36 cellular contexts compared by ENCODE assay signal in genomic region chr1:247845011-247845692, GRCh38. TPM values are rescaled to one million over a fixed set of nuclear protein-coding genes. Genes with fewer than 3 reads are reported as not detected.
"Had no signal": no experiment of that assay in that cellular context is flagged by ENCODE, and none has a peak within 500 bp of the region (broad histone marks: within the 10 kb centered on the region; RNA-seq: fewer than 3 reads in every experiment).

No MANE protein-coding gene starts in this region.

- H3K4me3 Mint-ChIP-seq: activated CD4-positive, alpha-beta memory T cell treated with anti-CD3 and anti-CD28 coated beads, Interleukin-2, amount 10 ng/mL, durations not matched to agents 7 days and 5 days; activated CD4-positive, alpha-beta T cell treated with anti-CD3 and anti-CD28 coated beads, Interleukin-2, amount 10 ng/mL, durations not matched to agents 7 days and 5 days; activated naive CD8-positive, alpha-beta T cell; activated T-cell treated with anti-CD3 and anti-CD28 coated beads, Interleukin-2, amount 50 U/mL, for 4 hours; activated T-helper 17 cell treated with anti-CD3 and anti-CD28 coated beads, Interleukin-2, amount 50 U/mL, for 72 hours; effector memory CD8-positive, alpha-beta T cell; T-helper 17 cell; T-helper 2 cell treated with Interferon-gamma antibody and Interleukin-4, amounts not matched to agents 5 μg/mL and 100 μg/mL, for 36 hours had no signal

- H3K9me3 ChIP-seq: esophagus muscularis mucosa, gastrocnemius medialis, heart left ventricle had no signal

- H3K27ac ChIP-seq: brain microvascular endothelial cell, esophagus muscularis mucosa, foreskin keratinocyte, gastrocnemius medialis, heart left ventricle, WERI-Rb-1 had no signal

- H3K27me3 Mint-ChIP-seq: activated CD4-positive, alpha-beta memory T cell treated with anti-CD3 and anti-CD28 coated beads, Interleukin-2, amount 10 ng/mL, durations not matched to agents 7 days and 5 days; activated CD4-positive, alpha-beta T cell treated with anti-CD3 and anti-CD28 coated beads, Interleukin-2, amount 10 ng/mL, durations not matched to agents 7 days and 5 days; activated naive CD8-positive, alpha-beta T cell; effector memory CD8-positive, alpha-beta T cell; T-helper 17 cell had no signal

- H3K36me3 ChIP-seq: brain microvascular endothelial cell, esophagus muscularis mucosa, gastrocnemius medialis, heart left ventricle, WERI-Rb-1 had no signal

- DNase-seq: activated CD4-positive, alpha-beta memory T cell treated with anti-CD3 and anti-CD28 coated beads, Interleukin-2, amount 10 ng/mL, durations not matched to agents 7 days and 5 days; activated CD4-positive, alpha-beta T cell treated with anti-CD3 and anti-CD28 coated beads for 1 hour; activated CD4-positive, alpha-beta T cell treated with anti-CD3 and anti-CD28 coated beads for 4 hours; activated CD4-positive, alpha-beta T cell treated with anti-CD3 and anti-CD28 coated beads, Interleukin-2, amount 10 ng/mL, durations not matched to agents 7 days and 5 days; activated CD4-positive, alpha-beta T cell treated with anti-CD3 and anti-CD28 coated beads, Interleukin-2, amount 50 U/mL, for 4 hours; activated effector memory CD4-positive, alpha-beta T cell treated with Interleukin-2 at 50 U/mL for 16 hours; activated gamma-delta T cell treated with Interleukin-2 at 50 U/mL for 16 hours; activated naive CD4-positive, alpha-beta T cell treated with anti-CD3 and anti-CD28 coated beads, Interleukin-2, amount 50 U/mL, for 16 hours; activated naive CD4-positive, alpha-beta T cell treated with Interleukin-2 at 50 U/mL for 16 hours; activated T-cell treated with anti-CD3 and anti-CD28 coated beads, Interleukin-2, amount 50 U/mL, for 4 hours; amniotic stem cell; anterior cingulate cortex; brain microvascular endothelial cell; cortex of kidney; dermis blood vessel endothelial cell; effector CD4-positive, alpha-beta T cell; effector memory CD8-positive, alpha-beta T cell; erythroblast; foreskin keratinocyte; gastrocnemius medialis; glutamatergic neuron; heart left ventricle; T-helper 1 cell; T-helper 17 cell; T1000; WERI-Rb-1 had no signal

- H3K4me1 Mint-ChIP-seq: activated CD4-positive, alpha-beta memory T cell treated with anti-CD3 and anti-CD28 coated beads, Interleukin-2, amount 10 ng/mL, durations not matched to agents 7 days and 5 days; activated T-helper 17 cell treated with anti-CD3 and anti-CD28 coated beads, Interleukin-2, amount 50 U/mL, for 72 hours; T-helper 17 cell had no signal

- H3K27ac Mint-ChIP-seq: activated CD4-positive, alpha-beta memory T cell treated with anti-CD3 and anti-CD28 coated beads, Interleukin-2, amount 10 ng/mL, durations not matched to agents 7 days and 5 days; activated CD4-positive, alpha-beta T cell treated with anti-CD3 and anti-CD28 coated beads, Interleukin-2, amount 10 ng/mL, durations not matched to agents 7 days and 5 days; activated naive CD8-positive, alpha-beta T cell; activated T-helper 17 cell treated with anti-CD3 and anti-CD28 coated beads, Interleukin-2, amount 50 U/mL, for 72 hours; effector memory CD8-positive, alpha-beta T cell; T-helper 17 cell; T-helper 2 cell treated with Interferon-gamma antibody and Interleukin-4, amounts not matched to agents 5 μg/mL and 100 μg/mL, for 36 hours had no signal

- H3K9me3 Mint-ChIP-seq: activated CD4-positive, alpha-beta memory T cell treated with anti-CD3 and anti-CD28 coated beads, Interleukin-2, amount 10 ng/mL, durations not matched to agents 7 days and 5 days; activated CD4-positive, alpha-beta T cell treated with anti-CD3 and anti-CD28 coated beads, Interleukin-2, amount 10 ng/mL, durations not matched to agents 7 days and 5 days; activated T-cell treated with anti-CD3 and anti-CD28 coated beads, Interleukin-2, amount 50 U/mL, for 4 hours; activated T-helper 17 cell treated with anti-CD3 and anti-CD28 coated beads, Interleukin-2, amount 50 U/mL, for 72 hours; T-helper 2 cell treated with Interferon-gamma antibody and Interleukin-4, amounts not matched to agents 5 μg/mL and 100 μg/mL, for 36 hours had no signal

- H3K36me3 Mint-ChIP-seq: activated naive CD8-positive, alpha-beta T cell had no signal

- H3K27me3 ChIP-seq: brain microvascular endothelial cell, esophagus muscularis mucosa, foreskin keratinocyte, gastrocnemius medialis, heart left ventricle had no signal

- H3K4me3 ChIP-seq: esophagus muscularis mucosa, gastrocnemius medialis, heart left ventricle had no signal

- ATAC-seq: activated T-cell treated with anti-CD3 and anti-CD28 coated beads, Interleukin-2, amount 50 U/mL, for 4 hours; activated T-helper 17 cell treated with anti-CD3 and anti-CD28 coated beads, Interleukin-2, amount 50 U/mL, for 72 hours; effector memory CD8-positive, alpha-beta T cell; foreskin keratinocyte; gastrocnemius medialis; heart left ventricle; T-helper 17 cell had no signal

- H3K4me1 ChIP-seq: esophagus muscularis mucosa, foreskin keratinocyte, gastrocnemius medialis, heart left ventricle had no signal

- FAIRE-seq: astrocyte, bronchial epithelial cell, colon had no signal

RNA-seq across cellular contexts. Expression of gene OR11L1, which starts 3.5 kb away (rescaled TPM):
- total RNA-seq: activated CD4-positive, alpha-beta memory T cell treated with anti-CD3 and anti-CD28 coated beads, Interleukin-2, amount 10 ng/mL, durations not matched to agents 7 days and 5 days; activated CD4-positive, alpha-beta T cell treated with anti-CD3 and anti-CD28 coated beads, Interleukin-2, amount 10 ng/mL, durations not matched to agents 7 days and 5 days; activated T-cell treated with anti-CD3 and anti-CD28 coated beads, Interleukin-2, amount 50 U/mL, for 4 hours; activated T-helper 17 cell treated with anti-CD3 and anti-CD28 coated beads, Interleukin-2, amount 50 U/mL, for 72 hours; astrocyte; bronchial epithelial cell; cardiac septum; chondrocyte; dermis blood vessel endothelial cell; esophagus muscularis mucosa; foreskin keratinocyte; gastrocnemius medialis; heart left ventricle had no signal
- polyA plus RNA-seq: adipose tissue, foreskin keratinocyte, heart left ventricle had no signal

RNA-seq across cellular contexts. Expression of gene TRIM58, which starts 11.8 kb away (rescaled TPM):
- total RNA-seq: bronchial epithelial cell, foreskin keratinocyte had no signal
- polyA plus RNA-seq: foreskin keratinocyte had no signal

RNA-seq across cellular contexts. Expression of gene OR14A16, which starts 21.2 kb away (rescaled TPM):
- total RNA-seq: activated CD4-positive, alpha-beta memory T cell treated with anti-CD3 and anti-CD28 coated beads, Interleukin-2, amount 10 ng/mL, durations not matched to agents 7 days and 5 days; activated CD4-positive, alpha-beta T cell treated with anti-CD3 and anti-CD28 coated beads, Interleukin-2, amount 10 ng/mL, durations not matched to agents 7 days and 5 days; activated T-cell treated with anti-CD3 and anti-CD28 coated beads, Interleukin-2, amount 50 U/mL, for 4 hours; activated T-helper 17 cell treated with anti-CD3 and anti-CD28 coated beads, Interleukin-2, amount 50 U/mL, for 72 hours; astrocyte; bronchial epithelial cell; cardiac septum; chondrocyte; dermis blood vessel endothelial cell; esophagus muscularis mucosa; foreskin keratinocyte; gastrocnemius medialis; heart left ventricle; T-helper 17 cell had no signal
- polyA plus RNA-seq: adipose tissue, foreskin keratinocyte, heart left ventricle had no signal

RNA-seq across cellular contexts. Expression of gene OR2W3, which starts 50.2 kb away (rescaled TPM):
- total RNA-seq: activated T-cell treated with anti-CD3 and anti-CD28 coated beads, Interleukin-2, amount 50 U/mL, for 4 hours; activated T-helper 17 cell treated with anti-CD3 and anti-CD28 coated beads, Interleukin-2, amount 50 U/mL, for 72 hours; bronchial epithelial cell; cardiac septum; chondrocyte; dermis blood vessel endothelial cell; foreskin keratinocyte had no signal
- polyA plus RNA-seq: foreskin keratinocyte, heart left ventricle had no signal
